In genomic region chr1:207825296-207825695, GRCh38 we compare ENCODE assay signal across 9 cellular contexts.
DNase-seq lines count a peak whose midpoint lies in the region; ATAC-seq and TF ChIP-seq lines count a peak whose summit lies in the region.
"Had no signal": no experiment of that assay in that cellular context is flagged by ENCODE, and none has a peak within 500 bp of the region (broad histone marks: within the 10 kb centered on the region; RNA-seq: fewer than 3 reads in every experiment).

No MANE protein-coding gene starts in this region.

- peaks cover 3% of the 10 kb centered on the region for H3K36me3 Mint-ChIP-seq in activated naive CD4-positive, alpha-beta T cell treated with anti-CD3 and anti-CD28 coated beads, Interleukin-2, amount 50 U/mL, for 24 hours
- peaks cover 25% of the 10 kb centered on the region for H3K36me3 Mint-ChIP-seq in MCF 10A (ENCODE audit: insufficient read depth, unreplicated experiment)

- no peak for DNase-seq in activated naive CD4-positive, alpha-beta T cell treated with anti-CD3 and anti-CD28 coated beads, Interleukin-2, amount 50 U/mL, for 16 hours
- DNase-seq in MCF 10A (ENCODE audit: unreplicated experiment) (no peak), upper lobe of right lung (peak; percentile 6), HCEC 1CT (no peak)
- DNase-seq: NCI-H2029 treated with DMSO at 0.1 percent for 48 hours had no signal

- H3K4me1 ChIP-seq in muscle layer of duodenum (ENCODE audit: control insufficient read depth in 1 of 2, insufficient read depth in 2 of 2, low read length in 2 of 2) (peaks cover 44 to 58% of the 10 kb centered on the region in 2 donors), upper lobe of right lung (peaks cover 69% of the 10 kb centered on the region)

- H3K4me3 ChIP-seq in muscle layer of duodenum (ENCODE audit: low read depth in 1 of 2, low read length in 2 of 2) (peak overlapping the region; percentile 55 to 95), upper lobe of right lung (peak overlapping the region; percentile 32)

- H3K4me3 Mint-ChIP-seq in activated naive CD4-positive, alpha-beta T cell treated with anti-CD3 and anti-CD28 coated beads, Interleukin-2, amount 50 U/mL, for 24 hours, result peak overlapping the region; percentile 94
- peak overlapping the region; percentile 80 for H3K4me3 Mint-ChIP-seq in MCF 10A (ENCODE audit: unreplicated experiment)

- H3K36me3 ChIP-seq in muscle layer of duodenum (ENCODE audit: control insufficient read depth in 1 of 2, insufficient read depth in 2 of 2, low read length in 2 of 2), result peaks cover 0 to 8% of the 10 kb centered on the region in 2 donors
- H3K36me3 ChIP-seq in upper lobe of right lung, result peaks cover 11% of the 10 kb centered on the region

- H3K9me3 ChIP-seq in muscle layer of duodenum (ENCODE audit: control insufficient read depth in 1 of 2, low read length in 2 of 2) (no peaks in the 10 kb centered on the region), upper lobe of right lung (no peaks in the 10 kb centered on the region)

- POLR2A ChIA-PET in MCF 10A (lab: Yijun Ruan, JAX), result interaction anchor here (0.7 to 11.5 kb wide), 10 partner anchors 15 to 1686 kb away, joined by 3 to 372 read pairs (median 37); partner anchors contain the start of gene CD46

- peak overlapping the region; percentile 99 for H3K27ac ChIP-seq in muscle layer of duodenum (ENCODE audit: low read length)
- peak overlapping the region; percentile 98 for H3K27ac ChIP-seq in upper lobe of right lung

- H3K9me3 Mint-ChIP-seq in activated naive CD4-positive, alpha-beta T cell treated with anti-CD3 and anti-CD28 coated beads, Interleukin-2, amount 50 U/mL, for 24 hours, result no peaks in the 10 kb centered on the region
- no peaks in the 10 kb centered on the region for H3K9me3 Mint-ChIP-seq in MCF 10A (ENCODE audit: unreplicated experiment)

- no peaks in the 10 kb centered on the region for H3K27me3 ChIP-seq in muscle layer of duodenum (ENCODE audit: low read depth, low read length)
- no peaks in the 10 kb centered on the region for H3K27me3 ChIP-seq in upper lobe of right lung

- peaks cover 98% of the 10 kb centered on the region for H3K4me1 Mint-ChIP-seq in activated naive CD4-positive, alpha-beta T cell treated with anti-CD3 and anti-CD28 coated beads, Interleukin-2, amount 50 U/mL, for 24 hours
- peaks cover 83% of the 10 kb centered on the region for H3K4me1 Mint-ChIP-seq in MCF 10A (ENCODE audit: insufficient read depth, unreplicated experiment)

- CTCF ChIA-PET in MCF 10A (lab: Yijun Ruan, JAX), result interaction anchor here (0.5 to 28.1 kb wide), 9 partner anchors 9 to 139 kb away, joined by 3 to 790 read pairs (median 9); no protein-coding TSS in a partner anchor

- H3K27ac Mint-ChIP-seq in activated naive CD4-positive, alpha-beta T cell treated with anti-CD3 and anti-CD28 coated beads, Interleukin-2, amount 50 U/mL, for 24 hours, result peak overlapping the region; percentile 99
- peak overlapping the region; percentile 96 for H3K27ac Mint-ChIP-seq in MCF 10A (ENCODE audit: low read depth, unreplicated experiment)

- TF ChIP-seq CTCF in MCF 10A (IDR thresholded peaks at IDR 0.05; ENCODE audit: unreplicated experiment), result no peak
- no peak for TF ChIP-seq CTCF in upper lobe of right lung (IDR thresholded peaks at IDR 0.05)

- H3K27me3 Mint-ChIP-seq in activated naive CD4-positive, alpha-beta T cell treated with anti-CD3 and anti-CD28 coated beads, Interleukin-2, amount 50 U/mL, for 24 hours, result no peaks in the 10 kb centered on the region
- no peaks in the 10 kb centered on the region for H3K27me3 Mint-ChIP-seq in MCF 10A (ENCODE audit: insufficient read depth, unreplicated experiment)

- intact Hi-C loops in MCF 10A (cut with micrococcal nuclease), result no loop called here
- intact Hi-C loops in upper lobe of right lung (cut with DNase I), result loop anchor here (10.0 kb wide), 1 partner anchor 140 kb away; no protein-coding TSS in a partner anchor

- no peak for ATAC-seq in upper lobe of right lung
- ATAC-seq in esophagus mucosa, result no peak
- ATAC-seq in HG03095 (IDR thresholded peaks at IDR 0.05; ENCODE audit: unreplicated experiment), result no peak

- no TSS peak for BruUV-seq in MCF 10A (replicated peaks; lab: Mats Ljungman, UMichigan)
